Comparison of ENCODE assay signal across 2 cellular contexts in genomic region chr16:9033125-9033830, GRCh38.
TF ChIP-seq lines count a peak whose summit lies in the region.

No MANE protein-coding gene starts in this region.

TF ChIP-seq in K562, 482 proteins besides CTCF, POLR2A, EP300 and RAD21 (continues in another document):
- TF ChIP-seq ATF3 (IDR thresholded peaks at IDR 0.05) (peak; percentile 64), ATF3 (CRISPR knock-in tag; conservative IDR thresholded peaks at IDR 0.05) (no peak), KLF16 (IDR thresholded peaks at IDR 0.05) (peak; percentile 31; the same call in 1 of the 2 replicates), HINFP (tag; conservative IDR thresholded peaks at IDR 0.05; ENCODE audit: low read depth) (no peak), GTF3C2 (IDR thresholded peaks at IDR 0.05; ENCODE audit: borderline replicate concordance, extremely low read depth, insufficient read length) (no peak), ZNF23 (CRISPR knock-in tag; IDR thresholded peaks at IDR 0.05) (no peak), FOSL1 (tag; conservative IDR thresholded peaks at IDR 0.05) (peak; percentile 57; the same call in 1 of the 2 replicates), POLR2B (IDR thresholded peaks at IDR 0.05; ENCODE audit: low read depth, partially characterized antibody) (no peak), KDM5B (IDR thresholded peaks at IDR 0.05; ENCODE audit: insufficient replicate concordance, low read depth, low read length) (no peak), THAP12 (CRISPR knock-in tag; IDR thresholded peaks at IDR 0.05) (no peak), ZNF134 (CRISPR knock-in tag; conservative IDR thresholded peaks at IDR 0.05) (no peak), E2F1 (CRISPR knock-in tag; IDR thresholded peaks at IDR 0.05) (no peak), POLR2AphosphoS2 (IDR thresholded peaks at IDR 0.05; ENCODE audit: low read length) (no peak), CBX2 (IDR thresholded peaks at IDR 0.05; ENCODE audit: insufficient read depth, low read length, poor library complexity, severe bottlenecking) (no peak), ZNF395 (CRISPR knock-in tag; IDR thresholded peaks at IDR 0.05) (no peak), CEBPG (CRISPR knock-in tag; IDR thresholded peaks at IDR 0.05) (no peak), CEBPG (tag; conservative IDR thresholded peaks at IDR 0.05 in 1 of 2, IDR thresholded peaks at IDR 0.05 in 1 of 2) (0 out of 4 replicates have a peak, but pooled peaks of 1 of the 2 experiments have one; percentile 35)

TF ChIP-seq in liver, 16 proteins besides CTCF, POLR2A, EP300 and RAD21:
- no peak for TF ChIP-seq ZBTB33 (IDR thresholded peaks at IDR 0.05)
- TF ChIP-seq FOXA2 (IDR thresholded peaks at IDR 0.05) = no peak
- TF ChIP-seq HNF4G (IDR thresholded peaks at IDR 0.05) = no peak
- TF ChIP-seq YY1 (IDR thresholded peaks at IDR 0.05) = no peak
- TF ChIP-seq EGR1 (IDR thresholded peaks at IDR 0.05; ENCODE audit: low read depth in 2 of 2) = no peak
- no peak for TF ChIP-seq JUND (IDR thresholded peaks at IDR 0.05)
- TF ChIP-seq SP1 (IDR thresholded peaks at IDR 0.05) = no peak
- TF ChIP-seq REST (IDR thresholded peaks at IDR 0.05) = no peak
- TF ChIP-seq MAX (IDR thresholded peaks at IDR 0.05) = no peak
- no peak for TF ChIP-seq HNF4A (conservative IDR thresholded peaks at IDR 0.05)
- no peak for TF ChIP-seq NR2F2 (IDR thresholded peaks at IDR 0.05)
- no peak for TF ChIP-seq TAF1 (conservative IDR thresholded peaks at IDR 0.05)
- no peak for TF ChIP-seq FOXA1 (IDR thresholded peaks at IDR 0.05)
- TF ChIP-seq ATF3 (IDR thresholded peaks at IDR 0.05) = no peak
